Comparison of ENCODE assay signal across 18 cellular contexts in the genomic region with DNA sequence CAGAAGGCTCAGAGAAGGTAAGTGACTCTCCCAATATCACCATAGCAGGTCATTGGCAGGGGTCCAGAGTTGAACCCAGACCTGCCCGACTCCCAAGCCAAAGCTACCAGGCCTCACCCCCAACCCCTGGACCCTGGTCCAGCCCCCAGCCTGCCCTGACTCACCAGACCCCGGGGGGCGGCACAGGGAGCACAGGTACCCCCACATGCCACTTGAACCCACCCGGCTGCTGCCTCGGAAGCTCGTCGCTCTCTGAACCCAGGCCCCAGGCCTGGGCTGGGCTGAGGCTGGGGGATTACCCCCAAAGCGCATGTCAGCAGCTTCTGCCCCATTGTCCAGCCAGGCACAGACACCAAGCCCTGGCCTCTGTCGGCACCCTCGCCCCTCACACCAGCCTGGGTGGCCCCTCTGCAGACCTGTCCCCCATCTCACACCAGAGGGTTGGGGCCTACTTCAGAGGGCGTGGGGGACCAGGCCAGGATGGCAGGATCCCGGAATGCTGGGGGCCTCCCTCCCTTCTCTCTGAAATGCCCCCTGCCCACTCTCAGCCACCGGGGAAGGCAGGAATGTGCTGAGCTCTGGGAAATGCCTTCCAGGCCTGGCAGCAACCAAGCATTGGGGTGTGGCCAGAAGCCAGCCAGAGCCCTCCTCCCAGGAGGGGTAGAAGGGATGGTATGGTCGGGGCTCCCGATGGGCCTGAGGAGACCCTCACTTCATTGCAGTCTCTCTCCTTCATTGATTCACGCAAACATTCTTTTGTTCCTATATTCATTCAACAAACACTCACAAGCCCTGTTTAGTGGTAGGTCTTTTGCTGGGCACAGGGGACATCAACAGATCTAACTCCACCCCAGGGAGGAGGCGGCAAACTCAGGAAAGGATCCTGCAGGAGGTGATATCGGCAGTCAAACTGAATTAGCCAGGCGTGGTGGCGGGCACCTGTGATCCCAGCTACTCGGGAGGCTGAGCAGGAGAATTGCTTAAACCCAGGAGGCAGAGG. TPM values are rescaled to one million over a fixed set of nuclear protein-coding genes. Genes with fewer than 3 reads are reported as not detected.
DNase-seq lines count a peak whose midpoint lies in the region; ATAC-seq, FAIRE-seq and TF ChIP-seq lines count a peak whose summit lies in the region.
"Had no signal": no experiment of that assay in that cellular context is flagged by ENCODE, and none has a peak within 500 bp of the region (broad histone marks: within the 10 kb centered on the region; RNA-seq: fewer than 3 reads in every experiment).

No MANE protein-coding gene starts in this region.

- CTCF ChIA-PET in HepG2 (lab: Yijun Ruan, JAX; ENCODE audit: low intra/inter-chr PET ratio, low total read pairs) = no interaction called here

- intact Hi-C loops in HepG2 (cut with micrococcal nuclease; ENCODE audit: unreplicated experiment) = no loop called here
- intact Hi-C loops in right lobe of liver (cut with DNase I) = no loop called here

- no peak overlapping the region for H2BK5ac ChIP-seq in mesenchymal stem cell (ENCODE audit: low read depth, low read length, poor library complexity, severe bottlenecking)

- H3K4me2 ChIP-seq in HepG2 (ENCODE audit: low read depth, low read length) (no peak overlapping the region), mesenchymal stem cell (ENCODE audit: low read length, poor library complexity, severe bottlenecking) (peak overlapping the region; percentile 7)
- H3K4me2 ChIP-seq: PC-9 had no signal

- POLR2A ChIA-PET in HepG2 (lab: Yijun Ruan, JAX) = interaction anchor here (1.2 to 1.5 kb wide), 2 partner anchors 12 to 20 kb away, joined by 3 to 4 read pairs; no protein-coding TSS in a partner anchor

- H3K79me1 ChIP-seq in mesenchymal stem cell (replicated peaks; ENCODE audit: low read length, poor library complexity, severe bottlenecking) = no peaks in the 10 kb centered on the region

- in situ Hi-C loops in HepG2 (cut with HindIII; ENCODE audit: extremely low pct_ligation_motif_present, low pct_unique_long_range_greater_than_20kb) = no loop called here

- peaks cover 57% of the 10 kb centered on the region for H3K4me1 ChIP-seq in HepG2 (ENCODE audit: insufficient read depth, low read length)
- H3K4me1 ChIP-seq in right lobe of liver = no peaks in the 10 kb centered on the region
- H3K4me1 ChIP-seq in mesenchymal stem cell (ENCODE audit: control insufficient read depth, insufficient read depth, low read depth, low read length) = peaks cover 27% of the 10 kb centered on the region

- H3K36me3 ChIP-seq in HepG2 (replicated peaks in 1 of 2; ENCODE audit: control insufficient read depth in 1 of 2, insufficient read depth in 2 of 2, low read length in 2 of 2) = no peaks in the 10 kb centered on the region
- H3K36me3 ChIP-seq in right lobe of liver = no peaks in the 10 kb centered on the region
- no peaks in the 10 kb centered on the region for H3K36me3 ChIP-seq in mesenchymal stem cell (ENCODE audit: control insufficient read depth in 1 of 2, insufficient read depth in 2 of 2, low read depth in 1 of 2, low read length in 2 of 2)
- H3K36me3 ChIP-seq: brain microvascular endothelial cell, neutrophil, vagina had no signal

- no peaks in the 10 kb centered on the region for H3K79me2 ChIP-seq in HepG2 (ENCODE audit: insufficient read depth, low read length)

- no peak overlapping the region for H2AFZ ChIP-seq in HepG2 (ENCODE audit: low read length)
- no peak overlapping the region for H2AFZ ChIP-seq in mesenchymal stem cell (ENCODE audit: low read depth, low read length)
- H2AFZ ChIP-seq: PC-9 had no signal

- H3K27ac ChIP-seq in HepG2 (ENCODE audit: extremely low read length, insufficient read depth, low read length) (no peak overlapping the region), right lobe of liver (no peak overlapping the region), mesenchymal stem cell (ENCODE audit: low read length, poor library complexity, severe bottlenecking) (no peak overlapping the region)
- H3K27ac ChIP-seq: brain microvascular endothelial cell, PC-9, vagina, VCaP had no signal

- no peak for TF ChIP-seq RAD21 in HepG2 (CRISPR knock-in tag; IDR thresholded peaks at IDR 0.05)

- TF ChIP-seq CTCF in HepG2 (CRISPR knock-in tag; IDR thresholded peaks at IDR 0.05) = no peak
- TF ChIP-seq CTCF in right lobe of liver (IDR thresholded peaks at IDR 0.05) = no peak

- no peak overlapping the region for H3K9ac ChIP-seq in HepG2 (ENCODE audit: insufficient read depth, low read depth, low read length)
- peak overlapping the region; percentile 26 for H3K9ac ChIP-seq in mesenchymal stem cell (ENCODE audit: low read length)

- no TSS peak for BruUV-seq in HepG2 (replicated peaks; lab: Mats Ljungman, UMichigan)

- DNase-seq in HepG2 (ENCODE audit: low spot score) = no peak
- DNase-seq in right lobe of liver = no peak
- no peak for DNase-seq in mesenchymal stem cell
- no peak for DNase-seq in AML-193 (lab: John Stamatoyannopoulos, UW)
- DNase-seq: activated naive CD4-positive, alpha-beta T cell treated with Interleukin-2 at 50 U/mL for 16 hours; brain microvascular endothelial cell; COR-L47; effector CD4-positive, alpha-beta T cell; NCI-H187 treated with DMSO at 0.1 percent for 48 hours; NCI-H510A treated with DMSO at 0.1 percent for 48 hours; PC-9; small intestine; stimulated activated naive CD4-positive, alpha-beta T cell had no signal

- no peak overlapping the region for H3K23ac ChIP-seq in mesenchymal stem cell (ENCODE audit: low read length in 2 of 2)

- peak overlapping the region in 1 of 2 experiments; percentile 28 for H3K14ac ChIP-seq in mesenchymal stem cell (ENCODE audit: low read length in 2 of 2)

- H2AK5ac ChIP-seq in mesenchymal stem cell (ENCODE audit: low read length, severe bottlenecking) = peak overlapping the region; percentile 57

- H3K4ac ChIP-seq in mesenchymal stem cell (ENCODE audit: low read depth in 1 of 2, low read length in 2 of 2) = peak overlapping the region; percentile 32 to 71

- TF ChIP-seq POLR2A in HepG2 (IDR thresholded peaks at IDR 0.05; ENCODE audit: insufficient read depth in 1 of 2, low read depth in 2 of 2, low read length in 2 of 2) (no peak), right lobe of liver (IDR thresholded peaks at IDR 0.05) (no peak)

- peak overlapping the region; percentile 84 for H4K91ac ChIP-seq in mesenchymal stem cell (ENCODE audit: low read length)

- H3K27me3 ChIP-seq in HepG2 (ENCODE audit: control insufficient read depth in 1 of 2, insufficient read depth in 2 of 2, low read length in 2 of 2) (peaks cover 0 to 23% of the 10 kb centered on the region in 2 experiments; a peak in 3 of 5 replicates), right lobe of liver (no peaks in the 10 kb centered on the region), mesenchymal stem cell (ENCODE audit: control insufficient read depth in 1 of 2, insufficient read depth in 1 of 2, low read length in 2 of 2) (peaks cover 3 to 18% of the 10 kb centered on the region in 2 experiments)
- H3K27me3 ChIP-seq: brain microvascular endothelial cell, vagina had no signal

- H4K20me1 ChIP-seq in HepG2 (ENCODE audit: insufficient read depth, low read length) = no peaks in the 10 kb centered on the region

- FAIRE-seq in HepG2 (lab: Jason Lieb, UNC) = no peak
- FAIRE-seq: small intestine had no signal

- no peak overlapping the region for H3K4me3 ChIP-seq in HepG2 (replicated peaks in 1 of 3; ENCODE audit: insufficient read depth in 1 of 3, low read depth in 2 of 3, low read length in 3 of 3)
- H3K4me3 ChIP-seq in right lobe of liver = no peak overlapping the region
- no peak overlapping the region for H3K4me3 ChIP-seq in mesenchymal stem cell (ENCODE audit: insufficient read depth in 1 of 2, low read depth in 1 of 2, low read length in 2 of 2)
- H3K4me3 ChIP-seq: PC-9, vagina had no signal

- H2BK120ac ChIP-seq in mesenchymal stem cell (ENCODE audit: low read depth, low read length) = peak overlapping the region; percentile 13

- no peaks in the 10 kb centered on the region for H3K9me3 ChIP-seq in HepG2 (ENCODE audit: low read length)
- H3K9me3 ChIP-seq in right lobe of liver = no peaks in the 10 kb centered on the region
- H3K9me3 ChIP-seq in mesenchymal stem cell (ENCODE audit: control insufficient read depth, low read length) = no peaks in the 10 kb centered on the region
- H3K9me3 ChIP-seq: neutrophil, vagina had no signal

- TF ChIP-seq EP300 in HepG2 (IDR thresholded peaks at IDR 0.05; ENCODE audit: low read depth in 2 of 2, low read length in 2 of 2) = no peak
- no peak for TF ChIP-seq EP300 in HepG2 (CRISPR knock-in tag; IDR thresholded peaks at IDR 0.05; ENCODE audit: borderline replicate concordance)

- H2BK12ac ChIP-seq in mesenchymal stem cell (ENCODE audit: low read length in 2 of 2) = peak overlapping the region; percentile 43 to 85

- H4K8ac ChIP-seq in mesenchymal stem cell (ENCODE audit: low read length) = peak overlapping the region; percentile 71

- WGBS in HepG2 (ENCODE audit: low lambda C conversion rate) = 30% methylated on average over 9 of the region's 21 CpGs
- WGBS in right lobe of liver (ENCODE audit: insufficient coverage, low coverage, low lambda C conversion rate, missing lambda C conversion rate) = 68% methylated on average over 9 of the region's 21 CpGs
- WGBS in mesenchymal stem cell = 95% methylated on average over 18 of the region's 21 CpGs

- H2BK15ac ChIP-seq in mesenchymal stem cell (ENCODE audit: low read depth, poor library complexity, severe bottlenecking) = peak overlapping the region; percentile 90

- peak overlapping the region; percentile 55 to 68 for H3K18ac ChIP-seq in mesenchymal stem cell (ENCODE audit: low read depth in 1 of 2, low read length in 2 of 2)

- ATAC-seq in HepG2 = no peak
- ATAC-seq in right lobe of liver = no peak
- ATAC-seq in GM21528 (IDR thresholded peaks at IDR 0.05; ENCODE audit: low FRiP score, unreplicated experiment) = no peak
- no peak for ATAC-seq in HG03175 (IDR thresholded peaks at IDR 0.05; ENCODE audit: unreplicated experiment)

RNA-seq across cellular contexts. Expression of a gene that starts 1.7 kb away (rescaled TPM):
- total RNA-seq in HepG2 (2016; rRNA removed; fragmentation: Illumina TruSeq; extraction: Trizol) (0.46 and 0.66 TPM in 2 replicates), right lobe of liver (under 1 TPM; 0.37 to 0.99 (median 0.60) TPM)
- not detected in 2 replicates for total RNA-seq in HepG2 (2016; cell fraction: cytosol; rRNA removed; fragmentation: Illumina TruSeq; extraction: Trizol; ENCODE audit: low read depth)
- total RNA-seq in HepG2 (2016; cell fraction: insoluble cytoplasmic fraction; rRNA removed; fragmentation: Illumina TruSeq; extraction: Trizol) = 0.39 and 0.78 TPM in 2 replicates
- total RNA-seq in HepG2 (2016; cell fraction: membrane; rRNA removed; fragmentation: Illumina TruSeq; extraction: Trizol) = 0.03 and 0.12 TPM in 2 replicates
- 0.38 and 0.40 TPM in 2 replicates for total RNA-seq in HepG2 (2016; cell fraction: nucleus; rRNA removed; fragmentation: Illumina TruSeq; extraction: Trizol)
- polyA plus RNA-seq in HepG2 (2011; rRNA removed) = 0.66 and 0.99 TPM in 2 replicates
- 0.79 and 0.94 TPM in 2 replicates for polyA plus RNA-seq in HepG2 (2011; cell fraction: cytosol; rRNA removed)
- polyA plus RNA-seq in HepG2 (2011; cell fraction: nucleus; rRNA removed) = 0.76 and 0.99 TPM in 2 replicates
- polyA plus RNA-seq in HepG2 (2012) = 0.85 and 1.1 TPM in 2 replicates
- polyA plus RNA-seq in HepG2 (2016; cell fraction: cytosol; fragmentation: Illumina TruSeq; extraction: Trizol; ENCODE audit: low read depth) = not detected in 2 replicates
- polyA plus RNA-seq in HepG2 (2016; cell fraction: insoluble cytoplasmic fraction; fragmentation: Illumina TruSeq; extraction: Trizol; ENCODE audit: low read depth) = 0.25 and 0.53 TPM in 2 replicates
- polyA plus RNA-seq in HepG2 (2016; cell fraction: membrane; fragmentation: Illumina TruSeq; extraction: Trizol; ENCODE audit: low read depth) = 0.03 and 0.06 TPM in 2 replicates
- polyA plus RNA-seq in HepG2 (2016; cell fraction: nucleus; fragmentation: Illumina TruSeq; extraction: Trizol; ENCODE audit: insufficient read depth, low read depth) = 1.1 TPM in 2 replicates
- polyA minus RNA-seq in HepG2 (2011; rRNA and poly(A)+ RNA removed; ENCODE audit: low replicate concordance) = 0.51 and 1.1 TPM in 2 replicates
- polyA minus RNA-seq in HepG2 (2011; cell fraction: cytosol; rRNA and poly(A)+ RNA removed) = 0.53 and 0.89 TPM in 2 replicates
- polyA minus RNA-seq in HepG2 (2011; cell fraction: nucleus; rRNA and poly(A)+ RNA removed) = 0.52 and 0.62 TPM in 2 replicates
- 2.1 TPM for polyA plus RNA-seq in mesenchymal stem cell (2013, experiment 1 of 2)
- 1.9 TPM for polyA plus RNA-seq in mesenchymal stem cell (2013, experiment 2 of 2)

RNA-seq across cellular contexts. Expression of a gene that starts 11.0 kb away (rescaled TPM):
- total RNA-seq in HepG2 (2016; rRNA removed; fragmentation: Illumina TruSeq; extraction: Trizol) (4.3 and 4.7 TPM in 2 replicates), right lobe of liver (10 to 100 TPM in 1 of 6 experiments, 1 to 10 TPM in 5; 3.7 to 11.7 (median 6.2) TPM)
- 1.8 and 2.1 TPM in 2 replicates for total RNA-seq in HepG2 (2016; cell fraction: cytosol; rRNA removed; fragmentation: Illumina TruSeq; extraction: Trizol; ENCODE audit: low read depth)
- 3.9 and 5.6 TPM in 2 replicates for total RNA-seq in HepG2 (2016; cell fraction: insoluble cytoplasmic fraction; rRNA removed; fragmentation: Illumina TruSeq; extraction: Trizol)
- 3.0 and 3.6 TPM in 2 replicates for total RNA-seq in HepG2 (2016; cell fraction: membrane; rRNA removed; fragmentation: Illumina TruSeq; extraction: Trizol)
- total RNA-seq in HepG2 (2016; cell fraction: nucleus; rRNA removed; fragmentation: Illumina TruSeq; extraction: Trizol) = 1.7 and 1.9 TPM in 2 replicates
- 4.5 and 5.0 TPM in 2 replicates for polyA plus RNA-seq in HepG2 (2011; rRNA removed)
- polyA plus RNA-seq in HepG2 (2011; cell fraction: cytosol; rRNA removed) = 5.0 and 7.0 TPM in 2 replicates
- polyA plus RNA-seq in HepG2 (2011; cell fraction: nucleus; rRNA removed) = 4.0 and 4.5 TPM in 2 replicates
- polyA plus RNA-seq in HepG2 (2012) = 1.4 and 1.9 TPM in 2 replicates
- 0.94 and 1.1 TPM in 2 replicates for polyA plus RNA-seq in HepG2 (2016; cell fraction: cytosol; fragmentation: Illumina TruSeq; extraction: Trizol; ENCODE audit: low read depth)
- polyA plus RNA-seq in HepG2 (2016; cell fraction: insoluble cytoplasmic fraction; fragmentation: Illumina TruSeq; extraction: Trizol; ENCODE audit: low read depth) = 3.6 and 4.1 TPM in 2 replicates
- polyA plus RNA-seq in HepG2 (2016; cell fraction: membrane; fragmentation: Illumina TruSeq; extraction: Trizol; ENCODE audit: low read depth) = 1.5 and 1.7 TPM in 2 replicates
- polyA plus RNA-seq in HepG2 (2016; cell fraction: nucleus; fragmentation: Illumina TruSeq; extraction: Trizol; ENCODE audit: insufficient read depth, low read depth) = 2.5 and 2.7 TPM in 2 replicates
- polyA minus RNA-seq in HepG2 (2011; rRNA and poly(A)+ RNA removed; ENCODE audit: low replicate concordance) = 2.7 and 5.6 TPM in 2 replicates
- 1.1 and 1.2 TPM in 2 replicates for polyA minus RNA-seq in HepG2 (2011; cell fraction: cytosol; rRNA and poly(A)+ RNA removed)
- 1.7 and 2.0 TPM in 2 replicates for polyA minus RNA-seq in HepG2 (2011; cell fraction: nucleus; rRNA and poly(A)+ RNA removed)
- polyA plus RNA-seq in mesenchymal stem cell (2013, experiment 1 of 2) = 11.7 TPM
- polyA plus RNA-seq in mesenchymal stem cell (2013, experiment 2 of 2) = 12.3 TPM

RNA-seq across cellular contexts. Expression of a gene that starts 24.9 kb away (rescaled TPM):
- total RNA-seq in HepG2 (2016; rRNA removed; fragmentation: Illumina TruSeq; extraction: Trizol) (not detected in 2 replicates), right lobe of liver (under 1 TPM in 1 of 6 experiments, not detected in 5; 0.15 TPM)
- not detected in 2 replicates for total RNA-seq in HepG2 (2016; cell fraction: cytosol; rRNA removed; fragmentation: Illumina TruSeq; extraction: Trizol; ENCODE audit: low read depth)
- not detected in 2 replicates for total RNA-seq in HepG2 (2016; cell fraction: insoluble cytoplasmic fraction; rRNA removed; fragmentation: Illumina TruSeq; extraction: Trizol)
- total RNA-seq in HepG2 (2016; cell fraction: membrane; rRNA removed; fragmentation: Illumina TruSeq; extraction: Trizol) = not detected in 2 replicates
- not detected in 2 replicates for total RNA-seq in HepG2 (2016; cell fraction: nucleus; rRNA removed; fragmentation: Illumina TruSeq; extraction: Trizol)
- 0.03 TPM in 1 of 2 replicates, not detected in the other for polyA plus RNA-seq in HepG2 (2011; rRNA removed)
- polyA plus RNA-seq in HepG2 (2011; cell fraction: cytosol; rRNA removed) = 0.03 TPM in 1 of 2 replicates, not detected in the other
- polyA plus RNA-seq in HepG2 (2011; cell fraction: nucleus; rRNA removed) = not detected in 2 replicates
- polyA plus RNA-seq in HepG2 (2012) = not detected in 2 replicates
- polyA plus RNA-seq in HepG2 (2016; cell fraction: cytosol; fragmentation: Illumina TruSeq; extraction: Trizol; ENCODE audit: low read depth) = not detected in 2 replicates
- polyA plus RNA-seq in HepG2 (2016; cell fraction: insoluble cytoplasmic fraction; fragmentation: Illumina TruSeq; extraction: Trizol; ENCODE audit: low read depth) = not detected in 2 replicates
- not detected in 2 replicates for polyA plus RNA-seq in HepG2 (2016; cell fraction: membrane; fragmentation: Illumina TruSeq; extraction: Trizol; ENCODE audit: low read depth)
- polyA plus RNA-seq in HepG2 (2016; cell fraction: nucleus; fragmentation: Illumina TruSeq; extraction: Trizol; ENCODE audit: insufficient read depth, low read depth) = not detected in 2 replicates
- 0.07 TPM in 1 of 2 replicates, not detected in the other for polyA minus RNA-seq in HepG2 (2011; rRNA and poly(A)+ RNA removed; ENCODE audit: low replicate concordance)
- polyA minus RNA-seq in HepG2 (2011; cell fraction: cytosol; rRNA and poly(A)+ RNA removed) = not detected in 2 replicates
- not detected in 2 replicates for polyA minus RNA-seq in HepG2 (2011; cell fraction: nucleus; rRNA and poly(A)+ RNA removed)
- polyA plus RNA-seq in mesenchymal stem cell (2013, experiment 1 of 2) = 0.29 TPM
- polyA plus RNA-seq in mesenchymal stem cell (2013, experiment 2 of 2) = 0.25 TPM

RNA-seq across cellular contexts. Expression of a gene that starts 29.3 kb away (rescaled TPM):
- 16.9 and 17.8 TPM in 2 replicates for total RNA-seq in HepG2 (2016; rRNA removed; fragmentation: Illumina TruSeq; extraction: Trizol)
- total RNA-seq in HepG2 (2016; cell fraction: cytosol; rRNA removed; fragmentation: Illumina TruSeq; extraction: Trizol; ENCODE audit: low read depth) = 14.6 and 17.8 TPM in 2 replicates
- 14.8 and 17.5 TPM in 2 replicates for total RNA-seq in HepG2 (2016; cell fraction: insoluble cytoplasmic fraction; rRNA removed; fragmentation: Illumina TruSeq; extraction: Trizol)
- 22.0 and 25.4 TPM in 2 replicates for total RNA-seq in HepG2 (2016; cell fraction: membrane; rRNA removed; fragmentation: Illumina TruSeq; extraction: Trizol)
- 6.8 and 9.0 TPM in 2 replicates for total RNA-seq in HepG2 (2016; cell fraction: nucleus; rRNA removed; fragmentation: Illumina TruSeq; extraction: Trizol)
- polyA plus RNA-seq in HepG2 (2011; rRNA removed) = 9.5 and 9.6 TPM in 2 replicates
- polyA plus RNA-seq in HepG2 (2011; cell fraction: cytosol; rRNA removed) = 6.9 and 7.9 TPM in 2 replicates
- polyA plus RNA-seq in HepG2 (2011; cell fraction: nucleus; rRNA removed) = 5.9 and 6.5 TPM in 2 replicates
- 6.5 and 7.5 TPM in 2 replicates for polyA plus RNA-seq in HepG2 (2012)
- 3.8 and 4.4 TPM in 2 replicates for polyA plus RNA-seq in HepG2 (2016; cell fraction: cytosol; fragmentation: Illumina TruSeq; extraction: Trizol; ENCODE audit: low read depth)
- 10.8 and 15.2 TPM in 2 replicates for polyA plus RNA-seq in HepG2 (2016; cell fraction: insoluble cytoplasmic fraction; fragmentation: Illumina TruSeq; extraction: Trizol; ENCODE audit: low read depth)
- polyA plus RNA-seq in HepG2 (2016; cell fraction: membrane; fragmentation: Illumina TruSeq; extraction: Trizol; ENCODE audit: low read depth) = 7.3 and 9.1 TPM in 2 replicates
- 13.4 and 16.1 TPM in 2 replicates for polyA plus RNA-seq in HepG2 (2016; cell fraction: nucleus; fragmentation: Illumina TruSeq; extraction: Trizol; ENCODE audit: insufficient read depth, low read depth)
- polyA minus RNA-seq in HepG2 (2011; rRNA and poly(A)+ RNA removed; ENCODE audit: low replicate concordance) = 19.2 and 19.5 TPM in 2 replicates
- polyA minus RNA-seq in HepG2 (2011; cell fraction: cytosol; rRNA and poly(A)+ RNA removed) = 10.9 and 15.7 TPM in 2 replicates
- polyA minus RNA-seq in HepG2 (2011; cell fraction: nucleus; rRNA and poly(A)+ RNA removed) = 5.1 and 5.8 TPM in 2 replicates
- 10 to 100 TPM in 1 of 6 experiments, 1 to 10 TPM in 5; 5.2 to 10.1 (median 7.4) TPM for total RNA-seq in right lobe of liver
- 22.0 TPM for polyA plus RNA-seq in mesenchymal stem cell (2013, experiment 1 of 2)
- polyA plus RNA-seq in mesenchymal stem cell (2013, experiment 2 of 2) = 22.4 TPM

RNA-seq across cellular contexts. Expression of a gene that starts 50.7 kb away (rescaled TPM):
- total RNA-seq in HepG2 (2016; rRNA removed; fragmentation: Illumina TruSeq; extraction: Trizol) (25.9 and 32.7 TPM in 2 replicates), right lobe of liver (100 to 1,000 TPM; 127 to 326 (median 146) TPM)
- 8.2 and 10.9 TPM in 2 replicates for total RNA-seq in HepG2 (2016; cell fraction: cytosol; rRNA removed; fragmentation: Illumina TruSeq; extraction: Trizol; ENCODE audit: low read depth)
- 28.3 and 39.1 TPM in 2 replicates for total RNA-seq in HepG2 (2016; cell fraction: insoluble cytoplasmic fraction; rRNA removed; fragmentation: Illumina TruSeq; extraction: Trizol)
- 7.6 and 7.9 TPM in 2 replicates for total RNA-seq in HepG2 (2016; cell fraction: membrane; rRNA removed; fragmentation: Illumina TruSeq; extraction: Trizol)
- 9.9 and 11.1 TPM in 2 replicates for total RNA-seq in HepG2 (2016; cell fraction: nucleus; rRNA removed; fragmentation: Illumina TruSeq; extraction: Trizol)
- polyA plus RNA-seq in HepG2 (2011; rRNA removed) = 51.4 and 75.9 TPM in 2 replicates
- polyA plus RNA-seq in HepG2 (2011; cell fraction: cytosol; rRNA removed) = 66.0 and 107 TPM in 2 replicates
- 44.9 and 46.6 TPM in 2 replicates for polyA plus RNA-seq in HepG2 (2011; cell fraction: nucleus; rRNA removed)
- 39.5 and 39.8 TPM in 2 replicates for polyA plus RNA-seq in HepG2 (2012)
- 10.5 and 11.4 TPM in 2 replicates for polyA plus RNA-seq in HepG2 (2016; cell fraction: cytosol; fragmentation: Illumina TruSeq; extraction: Trizol; ENCODE audit: low read depth)
- polyA plus RNA-seq in HepG2 (2016; cell fraction: insoluble cytoplasmic fraction; fragmentation: Illumina TruSeq; extraction: Trizol; ENCODE audit: low read depth) = 31.5 and 40.3 TPM in 2 replicates
- 6.6 and 8.8 TPM in 2 replicates for polyA plus RNA-seq in HepG2 (2016; cell fraction: membrane; fragmentation: Illumina TruSeq; extraction: Trizol; ENCODE audit: low read depth)
- polyA plus RNA-seq in HepG2 (2016; cell fraction: nucleus; fragmentation: Illumina TruSeq; extraction: Trizol; ENCODE audit: insufficient read depth, low read depth) = 18.0 and 18.8 TPM in 2 replicates
- polyA minus RNA-seq in HepG2 (2011; rRNA and poly(A)+ RNA removed; ENCODE audit: low replicate concordance) = 42.8 and 149 TPM in 2 replicates
- 28.8 and 32.2 TPM in 2 replicates for polyA minus RNA-seq in HepG2 (2011; cell fraction: cytosol; rRNA and poly(A)+ RNA removed)
- polyA minus RNA-seq in HepG2 (2011; cell fraction: nucleus; rRNA and poly(A)+ RNA removed) = 6.0 and 10.4 TPM in 2 replicates
- 83.8 TPM for polyA plus RNA-seq in mesenchymal stem cell (2013, experiment 1 of 2)
- polyA plus RNA-seq in mesenchymal stem cell (2013, experiment 2 of 2) = 80.0 TPM
